Comparison of ENCODE assay signal across 17 cellular contexts in genomic region chr2:72722492-72723090, GRCh38.
DNase-seq lines count a peak whose midpoint lies in the region; ATAC-seq, FAIRE-seq and TF ChIP-seq lines count a peak whose summit lies in the region.
"Had no signal": no experiment of that assay in that cellular context is flagged by ENCODE, and none has a peak within 500 bp of the region (broad histone marks: within the 10 kb centered on the region; RNA-seq: fewer than 3 reads in every experiment).

No MANE protein-coding gene starts in this region.

- in situ Hi-C loops in astrocyte of the spinal cord (cut with HindIII; ENCODE audit: low sequenced_read_pairs): no loop called here

- ATAC-seq in activated CD4-positive, alpha-beta T cell treated with anti-CD3 and anti-CD28 coated beads for 36 hours: no peak

- no peaks in the 10 kb centered on the region for H3K36me3 ChIP-seq in testis (ENCODE audit: low read depth, missing control alignments)
- H3K36me3 ChIP-seq: Peyer's patch had no signal

- H3K27me3 ChIP-seq in testis: no peaks in the 10 kb centered on the region
- H3K27me3 ChIP-seq: neural progenitor cell, Peyer's patch had no signal

- DNase-seq in H54 (ENCODE audit: insufficient read length, low spot score) (no peak), astrocyte of the spinal cord (ENCODE audit: low read depth, low spot score) (peak; percentile 15), iris pigment epithelial cell (ENCODE audit: low read depth) (peak; percentile 70), testis (no peak), NCI-H226 (no peak)
- DNase-seq in activated naive CD4-positive, alpha-beta T cell treated with anti-CD3 and anti-CD28 coated beads, Interleukin-2, amount 50 U/mL, for 16 hours: no peak
- no peak for DNase-seq in activated CD4-positive, alpha-beta T cell treated with anti-CD3 and anti-CD28 coated beads for 36 hours
- DNase-seq: activated CD4-positive, alpha-beta T cell treated with anti-CD3 and anti-CD28 coated beads, Interleukin-2, amount 10 ng/mL, durations not matched to agents 7 days and 5 days; activated T-cell treated with anti-CD3 and anti-CD28 coated beads, Interleukin-2, amount 50 U/mL, for 48 hours; anterior cingulate cortex; Calu3; effector CD8-positive, alpha-beta T cell; NCI-H1417 treated with DMSO at 0.1 percent for 48 hours; NCI-H510A treated with DMSO at 0.1 percent for 48 hours; Peyer's patch; substantia nigra had no signal

- WGBS in testis, 2 donors: 31 to 41% methylated on average over 3 of the region's 3 CpGs

- no peaks in the 10 kb centered on the region for H3K9me3 ChIP-seq in testis
- H3K9me3 ChIP-seq: Peyer's patch had no signal

- H3K27me3 Mint-ChIP-seq in activated CD4-positive, alpha-beta T cell treated with anti-CD3 and anti-CD28 coated beads for 36 hours: no peaks in the 10 kb centered on the region
- H3K27me3 Mint-ChIP-seq: activated CD4-positive, alpha-beta T cell treated with anti-CD3 and anti-CD28 coated beads, Interleukin-2, amount 10 ng/mL, durations not matched to agents 7 days and 5 days had no signal

- FAIRE-seq in H54 (lab: Jason Lieb, UNC): peak; percentile 55

- H3K4me3 ChIP-seq in astrocyte of the spinal cord (ENCODE audit: low read depth, low read length): no peak overlapping the region
- no peak overlapping the region for H3K4me3 ChIP-seq in testis
- H3K4me3 ChIP-seq: neural progenitor cell, Peyer's patch had no signal

- no peaks in the 10 kb centered on the region for H3K36me3 Mint-ChIP-seq in activated CD4-positive, alpha-beta T cell treated with anti-CD3 and anti-CD28 coated beads for 36 hours (ENCODE audit: low read depth)

- no peaks in the 10 kb centered on the region for H3K4me1 ChIP-seq in testis

- POLR2A ChIA-PET in activated CD4-positive, alpha-beta T cell treated with anti-CD3 and anti-CD28 coated beads for 36 hours (lab: Charles Lee): no interaction called here

- no peaks in the 10 kb centered on the region for H3K4me1 Mint-ChIP-seq in activated CD4-positive, alpha-beta T cell treated with anti-CD3 and anti-CD28 coated beads for 36 hours
- H3K4me1 Mint-ChIP-seq: activated CD4-positive, alpha-beta T cell treated with anti-CD3 and anti-CD28 coated beads, Interleukin-2, amount 10 ng/mL, durations not matched to agents 7 days and 5 days; neural progenitor cell had no signal

- no peak overlapping the region for H3K4me3 Mint-ChIP-seq in activated CD4-positive, alpha-beta T cell treated with anti-CD3 and anti-CD28 coated beads for 36 hours
- H3K4me3 Mint-ChIP-seq: activated CD4-positive, alpha-beta T cell treated with anti-CD3 and anti-CD28 coated beads, Interleukin-2, amount 10 ng/mL, durations not matched to agents 7 days and 5 days; neural progenitor cell had no signal

- CTCF ChIA-PET in activated CD4-positive, alpha-beta T cell treated with anti-CD3 and anti-CD28 coated beads for 36 hours (lab: Charles Lee): interaction anchor here (1.0 kb wide), 1 partner anchor 10 kb away, joined by 3 read pairs; no protein-coding TSS in a partner anchor

- H3K9me3 Mint-ChIP-seq in activated CD4-positive, alpha-beta T cell treated with anti-CD3 and anti-CD28 coated beads for 36 hours (ENCODE audit: low read depth): no peaks in the 10 kb centered on the region
- H3K9me3 Mint-ChIP-seq: activated CD4-positive, alpha-beta T cell treated with anti-CD3 and anti-CD28 coated beads, Interleukin-2, amount 10 ng/mL, durations not matched to agents 7 days and 5 days; neural progenitor cell had no signal

- TF ChIP-seq CTCF in astrocyte of the spinal cord (IDR thresholded peaks at IDR 0.05; ENCODE audit: low read depth, low read length) (no peak), testis (IDR thresholded peaks at IDR 0.05) (no peak)

- TF ChIP-seq POLR2A in H54 (IDR thresholded peaks at IDR 0.05; ENCODE audit: low read depth, low read length): no peak
- TF ChIP-seq POLR2A in testis (IDR thresholded peaks at IDR 0.05): no peak

- H3K27ac ChIP-seq in testis: no peak overlapping the region
- H3K27ac ChIP-seq: neural progenitor cell, Peyer's patch had no signal

- no peak overlapping the region for H3K27ac Mint-ChIP-seq in activated CD4-positive, alpha-beta T cell treated with anti-CD3 and anti-CD28 coated beads for 36 hours
- H3K27ac Mint-ChIP-seq: activated CD4-positive, alpha-beta T cell treated with anti-CD3 and anti-CD28 coated beads, Interleukin-2, amount 10 ng/mL, durations not matched to agents 7 days and 5 days; neural progenitor cell had no signal

- intact Hi-C loops in testis (cut with DNase I; ENCODE audit: low total_unique reads): no loop called here
- intact Hi-C loops in activated CD4-positive, alpha-beta T cell treated with anti-CD3 and anti-CD28 coated beads for 36 hours (cut with DNase I, micrococcal nuclease): no loop called here

Comparison
In these comparisons a context has a peak if more than half of its experiments do, and no peak if none do; other contexts are left out.
1. DNase-seq: peak in astrocyte of the spinal cord (single experiment) and iris pigment epithelial cell (single experiment); none in H54 (single experiment), testis (single experiment), NCI-H226 (single experiment), activated naive CD4-positive, alpha-beta T cell treated with anti-CD3 and anti-CD28 coated beads, Interleukin-2, amount 50 U/mL, for 16 hours (single experiment) and activated CD4-positive, alpha-beta T cell treated with anti-CD3 and anti-CD28 coated beads for 36 hours (single experiment).